In the genomic region with DNA sequence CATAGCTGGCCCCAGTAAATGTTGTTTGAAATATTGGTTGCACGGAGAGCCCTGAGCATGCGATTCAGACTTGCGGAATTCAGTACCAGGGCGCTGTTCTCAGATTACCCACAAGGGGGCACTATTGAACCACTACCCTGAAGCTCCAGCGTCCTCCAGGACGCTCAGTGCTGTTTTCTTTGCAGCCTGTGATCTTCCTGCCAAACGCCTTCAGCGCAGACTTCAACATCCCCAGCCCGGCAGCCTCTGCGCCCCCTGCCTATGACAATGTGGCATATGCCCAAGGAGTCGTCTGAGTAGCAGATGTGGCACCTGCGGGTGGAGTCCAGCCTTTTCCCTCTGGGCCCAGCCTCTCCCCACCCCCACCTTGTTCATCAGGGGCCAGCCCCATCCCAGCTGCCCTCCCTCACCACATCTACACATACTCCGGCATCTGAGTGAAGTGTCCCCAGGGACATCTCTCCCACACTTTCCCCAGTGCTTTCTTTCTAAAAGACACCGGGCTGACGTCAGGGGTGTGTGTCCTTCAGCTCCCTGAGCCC, we compare ENCODE assay signal across 8 cellular contexts. TPM values are rescaled to one million over a fixed set of nuclear protein-coding genes. Genes with fewer than 3 reads are reported as not detected.
DNase-seq lines count a peak whose midpoint lies in the region; ATAC-seq and TF ChIP-seq lines count a peak whose summit lies in the region.

No MANE protein-coding gene starts in this region.

- H3K36me3 ChIP-seq in Panc1 (ENCODE audit: control insufficient read depth, insufficient read depth, low read length) (no peaks in the 10 kb centered on the region), testis (ENCODE audit: low read depth, missing control alignments) (no peaks in the 10 kb centered on the region)

- WGBS in testis, 2 donors: 5 to 13% methylated on average over 15 of the region's 15 CpGs

- ATAC-seq in GM21723 (IDR thresholded peaks at IDR 0.05; ENCODE audit: unreplicated experiment) (peak; percentile 75), Panc1 (peak; percentile 91)

- intact Hi-C loops in Panc1 (cut with micrococcal nuclease; ENCODE audit: unreplicated experiment): loop anchor here (5.0 kb wide), 2 partner anchors 47 to 112 kb away; no protein-coding TSS in a partner anchor
- intact Hi-C loops in testis (cut with DNase I; ENCODE audit: low total_unique reads): no loop called here

- peak; percentile 90 for DNase-seq in DMS79 treated with DMSO at 0.1 percent for 48 hours (lab: John Stamatoyannopoulos, UW)
- peak; percentile 94 to 96 for DNase-seq in Kasumi-1 (lab: John Stamatoyannopoulos, UW)
- peak; percentile 80 for DNase-seq in Panc1 (ENCODE audit: low read depth, low spot score)
- DNase-seq in activated T-cell treated with anti-CD3 and anti-CD28 coated beads, Interleukin-2, amount 50 U/mL, for 48 hours: peak; percentile 82 to 88
- DNase-seq in fibroblast of pulmonary artery (ENCODE audit: low read depth): peak; percentile 97
- DNase-seq in occipital lobe (lab: John Stamatoyannopoulos, UW): peak; percentile 62
- DNase-seq in testis: peak; percentile 95

- no peak for TF ChIP-seq POLR2A in testis (IDR thresholded peaks at IDR 0.05)

- H3K27ac ChIP-seq in Panc1 (ENCODE audit: low read length) (no peak overlapping the region), testis (no peak overlapping the region)

- H3K4me1 ChIP-seq in Panc1 (ENCODE audit: control insufficient read depth, insufficient read depth, low read length) (no peaks in the 10 kb centered on the region), testis (peaks cover 12% of the 10 kb centered on the region)

- TF ChIP-seq CTCF in Panc1 (IDR thresholded peaks at IDR 0.05): peak; percentile 96
- TF ChIP-seq CTCF in fibroblast of pulmonary artery (IDR thresholded peaks at IDR 0.05; ENCODE audit: low read length, missing control alignments): peak; percentile 94
- peak; percentile 91 to 95 (median 94) for TF ChIP-seq CTCF in testis (IDR thresholded peaks at IDR 0.05)

- no peaks in the 10 kb centered on the region for H3K9me3 ChIP-seq in Panc1 (ENCODE audit: control insufficient read depth, insufficient read depth, low read depth, low read length)
- no peaks in the 10 kb centered on the region for H3K9me3 ChIP-seq in testis

- no TSS peak for BruUV-seq in Panc1 (replicated peaks; lab: Mats Ljungman, UMichigan)

- POLR2A ChIA-PET in Panc1 (lab: Charles Lee): no interaction called here

- no peaks in the 10 kb centered on the region for H3K27me3 ChIP-seq in Panc1 (ENCODE audit: control insufficient read depth, insufficient read depth, low read length)
- H3K27me3 ChIP-seq in testis: no peaks in the 10 kb centered on the region

- H3K4me3 ChIP-seq in Panc1 (ENCODE audit: low read depth in 2 of 2, low read length in 2 of 2) (no peak overlapping the region), fibroblast of pulmonary artery (replicated peaks; ENCODE audit: low read depth, low read length) (no peak overlapping the region), testis (no peak overlapping the region)

- CTCF ChIA-PET in Panc1 (lab: Charles Lee): interaction anchor here (0.6 to 2.3 kb wide), 4 partner anchors 112 to 259 kb away, joined by 3 to 20 read pairs (median 5); no protein-coding TSS in a partner anchor

- in situ Hi-C loops in Panc1 (cut with HindIII; ENCODE audit: low pct_unique_long_range_greater_than_20kb, low sequenced_read_pairs): no loop called here

RNA-seq across cellular contexts. Expression of gene MS4A10, which starts 9.6 kb away (rescaled TPM):
- total RNA-seq in Panc1 (2021; ENCODE audit: unreplicated experiment) (not detected), occipital lobe (not detected), testis (under 1 TPM in 1 of 2 donors, not detected in 1; 0.25 TPM)
- not detected for polyA plus RNA-seq in Panc1 (2012; ENCODE audit: insufficient read length)
- not detected for polyA plus RNA-seq in testis (ENCODE audit: insufficient read depth, low read depth, low replicate concordance)

RNA-seq across cellular contexts. Expression of gene MS4A15, which starts 18.8 kb away (rescaled TPM):
- total RNA-seq in Panc1 (2021; ENCODE audit: unreplicated experiment): not detected
- polyA plus RNA-seq in Panc1 (2012; ENCODE audit: insufficient read length): not detected
- not detected for total RNA-seq in occipital lobe
- total RNA-seq in testis: under 1 TPM; 0.31 to 0.56 TPM
- polyA plus RNA-seq in testis (ENCODE audit: insufficient read depth, low read depth, low replicate concordance): 0.82 TPM

RNA-seq across cellular contexts. Expression of gene MS4A18, which starts 51.0 kb away (rescaled TPM):
- total RNA-seq in Panc1 (2021; ENCODE audit: unreplicated experiment): not detected
- polyA plus RNA-seq in Panc1 (2012; ENCODE audit: insufficient read length): not detected
- total RNA-seq in occipital lobe: not detected
- under 1 TPM in 1 of 2 donors, not detected in 1; 0.50 TPM for total RNA-seq in testis
- 0.96 TPM for polyA plus RNA-seq in testis (ENCODE audit: insufficient read depth, low read depth, low replicate concordance)
